In the genomic region with DNA sequence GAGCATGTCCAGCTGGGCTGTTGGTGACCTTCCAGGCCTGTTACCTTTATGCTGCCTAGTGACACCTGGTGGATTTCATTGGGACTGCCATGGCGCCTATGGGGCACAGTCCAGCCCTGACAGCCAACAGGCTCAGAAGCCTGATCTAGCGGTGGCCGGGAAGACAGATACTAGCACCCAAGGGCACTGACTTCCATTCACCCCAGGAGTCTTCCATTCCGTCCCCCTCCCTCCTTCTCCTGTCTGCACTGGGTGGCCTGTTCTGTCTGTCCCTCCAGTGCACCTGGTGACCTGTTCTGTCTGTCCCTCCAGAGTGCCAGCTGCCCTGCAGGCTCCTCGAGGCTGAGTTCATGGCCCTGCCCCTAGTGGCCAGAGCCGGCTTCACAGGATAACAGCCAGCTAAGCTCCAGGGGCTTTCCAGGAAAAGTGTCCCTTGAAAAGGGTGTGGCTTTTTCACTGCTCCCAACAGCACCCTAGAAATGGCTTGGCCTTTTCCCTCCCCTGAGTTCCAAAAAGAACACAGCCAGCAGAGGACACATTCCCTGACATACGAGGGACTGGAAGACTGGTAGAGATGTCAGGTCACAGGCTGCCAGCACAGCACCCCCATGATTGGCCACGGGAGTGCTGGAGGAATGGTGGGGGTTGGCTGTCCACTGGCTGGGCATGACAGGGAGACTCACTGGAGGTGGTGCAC, we compare ENCODE assay signal across 9 cellular contexts. TPM values are rescaled to one million over a fixed set of nuclear protein-coding genes. Genes with fewer than 3 reads are reported as not detected.
DNase-seq lines count a peak whose midpoint lies in the region; TF ChIP-seq lines count a peak whose summit lies in the region.
"Not testable (repeated sequence)": the region's sequence is repeated elsewhere in the genome, so short reads cannot be mapped to it uniquely, and the experiment has no call there.
"Had no signal": no experiment of that assay in that cellular context is flagged by ENCODE, and none has a peak within 500 bp of the region (broad histone marks: within the 10 kb centered on the region; RNA-seq: fewer than 3 reads in every experiment).

No MANE protein-coding gene starts in this region.

- not testable (repeated sequence) for H2AK5ac ChIP-seq in H9 (ENCODE audit: insufficient read length, low read length)

- H3K4me2 ChIP-seq in H9 (ENCODE audit: insufficient read depth, insufficient read length, low read length) (peak overlapping the region; percentile 82), KMS-11 (peak overlapping the region; percentile 39)

- not testable (repeated sequence) for H3K36me3 ChIP-seq in KMS-11 (ENCODE audit: insufficient read depth); transverse colon

- not testable (repeated sequence) for H4K20me1 ChIP-seq in H9 (ENCODE audit: control insufficient read depth, insufficient read depth, insufficient read length); KMS-11 (ENCODE audit: insufficient read depth)

- H3K4me3 ChIP-seq in KMS-11 (IDR thresholded peaks at IDR 0.05; ENCODE audit: insufficient read depth, low read depth, low read length): not testable (repeated sequence)
- peak overlapping the region in 1 of 4 donors; percentile 47 for H3K4me3 ChIP-seq in transverse colon

- H3K23me2 ChIP-seq in H9 (ENCODE audit: insufficient read length, low read depth, low read length, poor library complexity, severe bottlenecking): not testable (repeated sequence)

- H2BK15ac ChIP-seq in H9 (ENCODE audit: low read depth, low read length): not testable (repeated sequence)

- not testable (repeated sequence) for H2BK5ac ChIP-seq in H9 (ENCODE audit: insufficient read length, low read length)

- WGBS in H9 (ENCODE audit: extremely low coverage, insufficient read length, low lambda C conversion rate): no CpG with 5 or more reads among the region's 8 CpGs
- WGBS in transverse colon (ENCODE audit: low coverage in 1 of 2), 2 donors: 0 to 4% methylated on average over 1 to 8 of the region's 8 CpGs

- H4K91ac ChIP-seq in H9 (ENCODE audit: insufficient read length, low read depth, low read length): not testable (repeated sequence)

- not testable (repeated sequence) for H3K9me3 ChIP-seq in H9 (ENCODE audit: control insufficient read depth, low read depth, low read length); transverse colon

- H3K23ac ChIP-seq in H9 (ENCODE audit: insufficient read length, low read depth, low read length): not testable (repeated sequence)

- not testable (repeated sequence) for H3K36me3 Mint-ChIP-seq in H9 (ENCODE audit: insufficient read depth in 1 of 3, low read depth in 3 of 3)

- not testable (repeated sequence) for H2BK12ac ChIP-seq in H9 (ENCODE audit: insufficient read length, low read depth, low read length)

- not testable (repeated sequence) for TF ChIP-seq EP300 in transverse colon (IDR thresholded peaks at IDR 0.05; ENCODE audit: low read depth)

- not testable (repeated sequence) for TF ChIP-seq POLR2A in transverse colon (IDR thresholded peaks at IDR 0.05)

- DNase-seq in H9 (peak; percentile 93), cerebellum (ENCODE audit: low spot score) (peak; percentile 51), iPS-NIHi11 (ENCODE audit: low spot score) (peak; percentile 60), retina (peak; percentile 91), transverse colon (peak; percentile 86)
- peak; percentile 80 to 85 for DNase-seq in activated CD4-positive, alpha-beta T cell treated with anti-CD3 and anti-CD28 coated beads, Interleukin-2, amount 50 U/mL, for 48 hours

- H4K8ac ChIP-seq in H9 (replicated peaks; ENCODE audit: insufficient read length, low read depth, low read length): not testable (repeated sequence)

- not testable (repeated sequence) for H3K79me2 ChIP-seq in H9 (ENCODE audit: insufficient read depth, low read length); KMS-11 (ENCODE audit: insufficient read depth, low read depth)

- H2AFZ ChIP-seq in H9 (ENCODE audit: low read length): peak overlapping the region; percentile 76
- peak overlapping the region; percentile 78; the same call in 1 of the 2 replicates for H2AFZ ChIP-seq in KMS-11 (ENCODE audit: low read depth)

- H3K9ac ChIP-seq in H9 (ENCODE audit: extremely low read depth, insufficient read length, low read length); KMS-11: not testable (repeated sequence)

- not testable (repeated sequence) for H3K27me3 Mint-ChIP-seq in H9 (ENCODE audit: low read depth)

- not testable (repeated sequence) for H3T11ph ChIP-seq in H9 (ENCODE audit: low read length)

- peak overlapping the region; percentile 22 for H3K27ac ChIP-seq in H9 (ENCODE audit: insufficient read length, low read depth, low read length)
- H3K27ac ChIP-seq in KMS-11, transverse colon: not testable (repeated sequence)

- in situ Hi-C loops in transverse colon (cut with MboI; ENCODE audit: low pct_ligation_motif_present in 1 of 4, low pct_unique_long_range_greater_than_20kb in 1 of 4, low sequenced_read_pairs in 3 of 4): loop anchor here in 1 of 4 donors (10.0 kb wide), 2 partner anchors 76 to 366 kb away; no protein-coding TSS in a partner anchor

- not testable (repeated sequence) for H3K79me1 ChIP-seq in H9 (ENCODE audit: insufficient read depth, low read depth, low read length, poor library complexity, severe bottlenecking)

- peak overlapping the region; percentile 80 to 96 (median 96) for H3K27ac Mint-ChIP-seq in H9

- not testable (repeated sequence) for H4K5ac ChIP-seq in H9 (ENCODE audit: insufficient read length, low read depth, low read length)

- H3K18ac ChIP-seq in H9 (ENCODE audit: insufficient read length, low read depth, low read length): not testable (repeated sequence)

- not testable (repeated sequence) for H2BK120ac ChIP-seq in H9 (ENCODE audit: low read depth, low read length, poor library complexity, severe bottlenecking)

- not testable (repeated sequence) for H3K56ac ChIP-seq in H9 (ENCODE audit: insufficient read length, low read depth, low read length)

- H3K4ac ChIP-seq in H9 (ENCODE audit: low read depth, low read length): not testable (repeated sequence)

- peak overlapping the region; percentile 70 to 76 for H3K4me3 Mint-ChIP-seq in H9

- not testable (repeated sequence) for H3K9me3 Mint-ChIP-seq in H9

- not testable (repeated sequence) for H3K27me3 ChIP-seq in H9 (ENCODE audit: insufficient read depth, low read length); KMS-11 (ENCODE audit: insufficient read depth, low read depth)
- H3K27me3 ChIP-seq in transverse colon: peaks cover 24% of the 10 kb centered on the region

- TF ChIP-seq CTCF in GM12873 (IDR thresholded peaks at IDR 0.05; ENCODE audit: insufficient read depth, low read depth, low read length, missing control alignments) (peak; percentile 78), H9 (conservative IDR thresholded peaks at IDR 0.05) (peak; percentile 75), KMS-11 (conservative IDR thresholded peaks at IDR 0.05; ENCODE audit: low read depth, low read length) (peak; percentile 81), transverse colon (IDR thresholded peaks at IDR 0.05) (peak; percentile 66 to 90 (median 71))

- intact Hi-C loops in transverse colon (cut with DNase I; ENCODE audit: low total_unique reads): not testable (repeated sequence)

- not testable (repeated sequence) for H2BK20ac ChIP-seq in H9 (ENCODE audit: low read depth, low read length, poor library complexity, severe bottlenecking)

- peaks cover 13 to 20% of the 10 kb centered on the region in 2 experiments for H3K4me1 Mint-ChIP-seq in H9

- not testable (repeated sequence) for H3K4me1 ChIP-seq in H9 (ENCODE audit: insufficient read depth, low read length); KMS-11 (ENCODE audit: low read depth, poor library complexity, severe bottlenecking); transverse colon

- H3K14ac ChIP-seq in H9 (ENCODE audit: insufficient read depth, low read length): not testable (repeated sequence)

RNA-seq across cellular contexts. Expression of a gene that starts 15.2 kb away (rescaled TPM):
- not detected in 2 replicates for total RNA-seq in H9 (2021)
- total RNA-seq in cerebellum: not detected
- total RNA-seq in transverse colon: not detected

RNA-seq across cellular contexts. Expression of a gene that starts 15.2 kb away (rescaled TPM):
- total RNA-seq in H9 (2021): 22.0 and 27.3 TPM in 2 replicates
- total RNA-seq in cerebellum: 55.5 TPM
- 10 to 100 TPM in 3 of 4 donors, 1 to 10 TPM in 1; 9.2 to 21.3 (median 19.2) TPM for total RNA-seq in transverse colon

RNA-seq across cellular contexts. Expression of a gene that starts 16.3 kb away (rescaled TPM):
- total RNA-seq in H9 (2021): 0.33 and 0.75 TPM in 2 replicates
- not detected for total RNA-seq in cerebellum
- total RNA-seq in transverse colon: not detected
- total RNA-seq: pulmonary artery endothelial cell had no signal
